ENCODE assay signal across 1 cellular context in the genomic region with DNA sequence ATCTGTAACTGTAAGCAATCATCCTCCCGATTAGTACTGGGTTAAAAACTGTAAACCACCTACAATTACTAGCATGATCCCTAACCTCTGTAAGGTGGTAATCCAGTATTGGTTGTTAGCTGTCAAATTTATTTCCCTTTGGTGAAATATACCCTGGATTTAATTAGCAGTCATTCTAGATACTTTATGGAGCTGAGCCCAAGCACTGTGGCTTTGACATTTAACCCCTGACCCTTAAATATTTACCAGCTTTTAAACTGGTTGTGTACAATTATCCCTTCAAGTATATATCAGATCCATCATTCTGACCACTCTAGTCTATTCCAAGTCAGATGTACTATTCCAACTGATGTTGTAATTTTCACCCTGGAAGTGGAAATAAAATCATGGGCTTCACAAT.
A peak's percentile ranks its signal among the peaks of the same experiment; 100 is the strongest.
TF ChIP-seq lines count a peak whose summit lies in the region.

No MANE protein-coding gene starts in this region.

TF ChIP-seq in HEK293, 187 proteins besides CTCF, POLR2A, EP300 and RAD21 (continued from another document and continues in another):
- TF ChIP-seq ZNF626 (tag by site-specific recombination; IDR thresholded peaks at IDR 0.05), result no peak
- TF ChIP-seq GLI4 (tag by site-specific recombination; IDR thresholded peaks at IDR 0.05), result no peak
- TF ChIP-seq ZNF830 (tag by site-specific recombination; IDR thresholded peaks at IDR 0.05; ENCODE audit: low read depth), result no peak
- TF ChIP-seq ZNF146 (tag by site-specific recombination; IDR thresholded peaks at IDR 0.05), result peak; percentile 48; the same call in 1 of the 2 replicates
- TF ChIP-seq, protein P1, sequence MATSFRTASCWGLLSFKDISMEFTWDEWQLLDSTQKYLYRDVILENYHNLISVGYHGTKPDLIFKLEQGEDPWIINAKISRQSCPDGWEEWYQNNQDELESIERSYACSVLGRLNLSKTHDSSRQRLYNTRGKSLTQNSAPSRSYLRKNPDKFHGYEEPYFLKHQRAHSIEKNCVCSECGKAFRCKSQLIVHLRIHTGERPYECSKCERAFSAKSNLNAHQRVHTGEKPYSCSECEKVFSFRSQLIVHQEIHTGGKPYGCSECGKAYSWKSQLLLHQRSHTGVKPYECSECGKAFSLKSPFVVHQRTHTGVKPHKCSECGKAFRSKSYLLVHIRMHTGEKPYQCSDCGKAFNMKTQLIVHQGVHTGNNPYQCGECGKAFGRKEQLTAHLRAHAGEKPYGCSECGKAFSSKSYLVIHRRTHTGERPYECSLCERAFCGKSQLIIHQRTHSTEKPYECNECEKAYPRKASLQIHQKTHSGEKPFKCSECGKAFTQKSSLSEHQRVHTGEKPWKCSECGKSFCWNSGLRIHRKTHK (tag by site-specific recombination; IDR thresholded peaks at IDR 0.05), result no peak
- TF ChIP-seq ZNF211 (tag by site-specific recombination; IDR thresholded peaks at IDR 0.05; ENCODE audit: low read depth), result no peak
- TF ChIP-seq TRIM28 (IDR thresholded peaks at IDR 0.05; ENCODE audit: borderline replicate concordance, low read length), result no peak
- no peak for TF ChIP-seq ZNF433 (tag by site-specific recombination; IDR thresholded peaks at IDR 0.05; ENCODE audit: low read depth)
- TF ChIP-seq, protein P2, sequence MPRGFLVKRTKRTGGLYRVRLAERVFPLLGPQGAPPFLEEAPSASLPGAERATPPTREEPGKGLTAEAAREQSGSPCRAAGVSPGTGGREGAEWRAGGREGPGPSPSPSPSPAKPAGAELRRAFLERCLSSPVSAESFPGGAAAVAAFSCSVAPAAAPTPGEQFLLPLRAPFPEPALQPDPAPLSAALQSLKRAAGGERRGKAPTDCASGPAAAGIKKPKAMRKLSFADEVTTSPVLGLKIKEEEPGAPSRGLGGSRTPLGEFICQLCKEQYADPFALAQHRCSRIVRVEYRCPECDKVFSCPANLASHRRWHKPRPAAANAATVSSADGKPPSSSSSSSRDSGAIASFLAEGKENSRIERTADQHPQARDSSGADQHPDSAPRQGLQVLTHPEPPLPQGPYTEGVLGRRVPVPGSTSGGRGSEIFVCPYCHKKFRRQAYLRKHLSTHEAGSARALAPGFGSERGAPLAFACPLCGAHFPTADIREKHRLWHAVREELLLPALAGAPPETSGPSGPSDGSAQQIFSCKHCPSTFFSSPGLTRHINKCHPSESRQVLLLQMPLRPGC (tag by site-specific recombination; IDR thresholded peaks at IDR 0.05), result peak; percentile 45; the same call in 1 of the 2 replicates
- TF ChIP-seq ZNF248 (tag by site-specific recombination; IDR thresholded peaks at IDR 0.05), result no peak
- no peak for TF ChIP-seq ZNF473 (tag by site-specific recombination; IDR thresholded peaks at IDR 0.05)
- TF ChIP-seq, protein P3, sequence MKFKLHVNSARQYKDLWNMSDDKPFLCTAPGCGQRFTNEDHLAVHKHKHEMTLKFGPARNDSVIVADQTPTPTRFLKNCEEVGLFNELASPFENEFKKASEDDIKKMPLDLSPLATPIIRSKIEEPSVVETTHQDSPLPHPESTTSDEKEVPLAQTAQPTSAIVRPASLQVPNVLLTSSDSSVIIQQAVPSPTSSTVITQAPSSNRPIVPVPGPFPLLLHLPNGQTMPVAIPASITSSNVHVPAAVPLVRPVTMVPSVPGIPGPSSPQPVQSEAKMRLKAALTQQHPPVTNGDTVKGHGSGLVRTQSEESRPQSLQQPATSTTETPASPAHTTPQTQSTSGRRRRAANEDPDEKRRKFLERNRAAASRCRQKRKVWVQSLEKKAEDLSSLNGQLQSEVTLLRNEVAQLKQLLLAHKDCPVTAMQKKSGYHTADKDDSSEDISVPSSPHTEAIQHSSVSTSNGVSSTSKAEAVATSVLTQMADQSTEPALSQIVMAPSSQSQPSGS (tag by site-specific recombination; IDR thresholded peaks at IDR 0.05; ENCODE audit: low read depth), result no peak
- no peak; the same call in 1 of the 2 replicates for TF ChIP-seq ZNF341 (tag by site-specific recombination; IDR thresholded peaks at IDR 0.05; ENCODE audit: low read depth)
- no peak for TF ChIP-seq ZNF354C (tag by site-specific recombination; IDR thresholded peaks at IDR 0.05; ENCODE audit: borderline replicate concordance, low read depth)
- TF ChIP-seq, protein P4, sequence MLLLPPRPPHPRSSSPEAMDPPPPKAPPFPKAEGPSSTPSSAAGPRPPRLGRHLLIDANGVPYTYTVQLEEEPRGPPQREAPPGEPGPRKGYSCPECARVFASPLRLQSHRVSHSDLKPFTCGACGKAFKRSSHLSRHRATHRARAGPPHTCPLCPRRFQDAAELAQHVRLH (tag by site-specific recombination; IDR thresholded peaks at IDR 0.05), result peak; percentile 65
- TF ChIP-seq ZEB2 (tag by site-specific recombination; IDR thresholded peaks at IDR 0.05), result peak; percentile 80
- TF ChIP-seq ZNF48 (tag by site-specific recombination; IDR thresholded peaks at IDR 0.05), result no peak
- 0 out of 2 replicates have a peak, but pooled peaks have one; percentile 17 for TF ChIP-seq KLF16 (tag by site-specific recombination; IDR thresholded peaks at IDR 0.05)
- TF ChIP-seq OVOL3 (tag by site-specific recombination; IDR thresholded peaks at IDR 0.05), result peak; percentile 68; the same call in 1 of the 2 replicates
- TF ChIP-seq ZNF610 (tag by site-specific recombination; IDR thresholded peaks at IDR 0.05; ENCODE audit: borderline replicate concordance), result no peak
- no peak for TF ChIP-seq ZNF768 (tag by site-specific recombination; IDR thresholded peaks at IDR 0.05)
- TF ChIP-seq, protein P5, sequence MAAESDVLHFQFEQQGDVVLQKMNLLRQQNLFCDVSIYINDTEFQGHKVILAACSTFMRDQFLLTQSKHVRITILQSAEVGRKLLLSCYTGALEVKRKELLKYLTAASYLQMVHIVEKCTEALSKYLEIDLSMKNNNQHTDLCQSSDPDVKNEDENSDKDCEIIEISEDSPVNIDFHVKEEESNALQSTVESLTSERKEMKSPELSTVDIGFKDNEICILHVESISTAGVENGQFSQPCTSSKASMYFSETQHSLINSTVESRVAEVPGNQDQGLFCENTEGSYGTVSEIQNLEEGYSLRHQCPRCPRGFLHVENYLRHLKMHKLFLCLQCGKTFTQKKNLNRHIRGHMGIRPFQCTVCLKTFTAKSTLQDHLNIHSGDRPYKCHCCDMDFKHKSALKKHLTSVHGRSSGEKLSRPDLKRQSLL (tag by site-specific recombination; IDR thresholded peaks at IDR 0.05), result peak; percentile 54
- TF ChIP-seq, protein P6, sequence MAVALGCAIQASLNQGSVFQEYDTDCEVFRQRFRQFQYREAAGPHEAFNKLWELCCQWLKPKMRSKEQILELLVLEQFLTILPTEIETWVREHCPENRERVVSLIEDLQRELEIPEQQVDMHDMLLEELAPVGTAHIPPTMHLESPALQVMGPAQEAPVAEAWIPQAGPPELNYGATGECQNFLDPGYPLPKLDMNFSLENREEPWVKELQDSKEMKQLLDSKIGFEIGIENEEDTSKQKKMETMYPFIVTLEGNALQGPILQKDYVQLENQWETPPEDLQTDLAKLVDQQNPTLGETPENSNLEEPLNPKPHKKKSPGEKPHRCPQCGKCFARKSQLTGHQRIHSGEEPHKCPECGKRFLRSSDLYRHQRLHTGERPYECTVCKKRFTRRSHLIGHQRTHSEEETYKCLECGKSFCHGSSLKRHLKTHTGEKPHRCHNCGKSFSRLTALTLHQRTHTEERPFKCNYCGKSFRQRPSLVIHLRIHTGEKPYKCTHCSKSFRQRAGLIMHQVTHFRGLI (tag by site-specific recombination; IDR thresholded peaks at IDR 0.05), result peak; percentile 69
- TF ChIP-seq, protein P7, sequence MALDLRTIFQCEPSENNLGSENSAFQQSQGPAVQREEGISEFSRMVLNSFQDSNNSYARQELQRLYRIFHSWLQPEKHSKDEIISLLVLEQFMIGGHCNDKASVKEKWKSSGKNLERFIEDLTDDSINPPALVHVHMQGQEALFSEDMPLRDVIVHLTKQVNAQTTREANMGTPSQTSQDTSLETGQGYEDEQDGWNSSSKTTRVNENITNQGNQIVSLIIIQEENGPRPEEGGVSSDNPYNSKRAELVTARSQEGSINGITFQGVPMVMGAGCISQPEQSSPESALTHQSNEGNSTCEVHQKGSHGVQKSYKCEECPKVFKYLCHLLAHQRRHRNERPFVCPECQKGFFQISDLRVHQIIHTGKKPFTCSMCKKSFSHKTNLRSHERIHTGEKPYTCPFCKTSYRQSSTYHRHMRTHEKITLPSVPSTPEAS (tag by site-specific recombination; IDR thresholded peaks at IDR 0.05), result no peak
- TF ChIP-seq ZBTB20 (tag by site-specific recombination; IDR thresholded peaks at IDR 0.05), result no peak
- no peak for TF ChIP-seq ZNF555 (tag by site-specific recombination; conservative IDR thresholded peaks at IDR 0.05)
- TF ChIP-seq ZNF2 (tag by site-specific recombination; IDR thresholded peaks at IDR 0.05), result peak; percentile 42; the same call in 1 of the 2 replicates
- no peak for TF ChIP-seq ZNF19 (tag by site-specific recombination; IDR thresholded peaks at IDR 0.05; ENCODE audit: low read depth)
- TF ChIP-seq EGR2 (tag by site-specific recombination; IDR thresholded peaks at IDR 0.05; ENCODE audit: low read depth), result no peak
- no peak; the same call in 1 of the 2 replicates for TF ChIP-seq MZF1 (tag by site-specific recombination; IDR thresholded peaks at IDR 0.05; ENCODE audit: borderline replicate concordance)
- no peak for TF ChIP-seq ZNF785 (tag by site-specific recombination; IDR thresholded peaks at IDR 0.05)
- TF ChIP-seq, protein P8, sequence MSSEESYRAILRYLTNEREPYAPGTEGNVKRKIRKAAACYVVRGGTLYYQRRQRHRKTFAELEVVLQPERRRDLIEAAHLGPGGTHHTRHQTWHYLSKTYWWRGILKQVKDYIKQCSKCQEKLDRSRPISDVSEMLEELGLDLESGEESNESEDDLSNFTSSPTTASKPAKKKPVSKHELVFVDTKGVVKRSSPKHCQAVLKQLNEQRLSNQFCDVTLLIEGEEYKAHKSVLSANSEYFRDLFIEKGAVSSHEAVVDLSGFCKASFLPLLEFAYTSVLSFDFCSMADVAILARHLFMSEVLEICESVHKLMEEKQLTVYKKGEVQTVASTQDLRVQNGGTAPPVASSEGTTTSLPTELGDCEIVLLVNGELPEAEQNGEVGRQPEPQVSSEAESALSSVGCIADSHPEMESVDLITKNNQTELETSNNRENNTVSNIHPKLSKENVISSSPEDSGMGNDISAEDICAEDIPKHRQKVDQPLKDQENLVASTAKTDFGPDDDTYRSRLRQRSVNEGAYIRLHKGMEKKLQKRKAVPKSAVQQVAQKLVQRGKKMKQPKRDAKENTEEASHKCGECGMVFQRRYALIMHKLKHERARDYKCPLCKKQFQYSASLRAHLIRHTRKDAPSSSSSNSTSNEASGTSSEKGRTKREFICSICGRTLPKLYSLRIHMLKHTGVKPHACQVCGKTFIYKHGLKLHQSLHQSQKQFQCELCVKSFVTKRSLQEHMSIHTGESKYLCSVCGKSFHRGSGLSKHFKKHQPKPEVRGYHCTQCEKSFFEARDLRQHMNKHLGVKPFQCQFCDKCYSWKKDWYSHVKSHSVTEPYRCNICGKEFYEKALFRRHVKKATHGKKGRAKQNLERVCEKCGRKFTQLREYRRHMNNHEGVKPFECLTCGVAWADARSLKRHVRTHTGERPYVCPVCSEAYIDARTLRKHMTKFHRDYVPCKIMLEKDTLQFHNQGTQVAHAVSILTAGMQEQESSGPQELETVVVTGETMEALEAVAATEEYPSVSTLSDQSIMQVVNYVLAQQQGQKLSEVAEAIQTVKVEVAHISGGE (tag by site-specific recombination; conservative IDR thresholded peaks at IDR 0.05; ENCODE audit: low read depth), result no peak
- no peak for TF ChIP-seq GLIS1 (tag by site-specific recombination; IDR thresholded peaks at IDR 0.05)
- TF ChIP-seq, protein P9, sequence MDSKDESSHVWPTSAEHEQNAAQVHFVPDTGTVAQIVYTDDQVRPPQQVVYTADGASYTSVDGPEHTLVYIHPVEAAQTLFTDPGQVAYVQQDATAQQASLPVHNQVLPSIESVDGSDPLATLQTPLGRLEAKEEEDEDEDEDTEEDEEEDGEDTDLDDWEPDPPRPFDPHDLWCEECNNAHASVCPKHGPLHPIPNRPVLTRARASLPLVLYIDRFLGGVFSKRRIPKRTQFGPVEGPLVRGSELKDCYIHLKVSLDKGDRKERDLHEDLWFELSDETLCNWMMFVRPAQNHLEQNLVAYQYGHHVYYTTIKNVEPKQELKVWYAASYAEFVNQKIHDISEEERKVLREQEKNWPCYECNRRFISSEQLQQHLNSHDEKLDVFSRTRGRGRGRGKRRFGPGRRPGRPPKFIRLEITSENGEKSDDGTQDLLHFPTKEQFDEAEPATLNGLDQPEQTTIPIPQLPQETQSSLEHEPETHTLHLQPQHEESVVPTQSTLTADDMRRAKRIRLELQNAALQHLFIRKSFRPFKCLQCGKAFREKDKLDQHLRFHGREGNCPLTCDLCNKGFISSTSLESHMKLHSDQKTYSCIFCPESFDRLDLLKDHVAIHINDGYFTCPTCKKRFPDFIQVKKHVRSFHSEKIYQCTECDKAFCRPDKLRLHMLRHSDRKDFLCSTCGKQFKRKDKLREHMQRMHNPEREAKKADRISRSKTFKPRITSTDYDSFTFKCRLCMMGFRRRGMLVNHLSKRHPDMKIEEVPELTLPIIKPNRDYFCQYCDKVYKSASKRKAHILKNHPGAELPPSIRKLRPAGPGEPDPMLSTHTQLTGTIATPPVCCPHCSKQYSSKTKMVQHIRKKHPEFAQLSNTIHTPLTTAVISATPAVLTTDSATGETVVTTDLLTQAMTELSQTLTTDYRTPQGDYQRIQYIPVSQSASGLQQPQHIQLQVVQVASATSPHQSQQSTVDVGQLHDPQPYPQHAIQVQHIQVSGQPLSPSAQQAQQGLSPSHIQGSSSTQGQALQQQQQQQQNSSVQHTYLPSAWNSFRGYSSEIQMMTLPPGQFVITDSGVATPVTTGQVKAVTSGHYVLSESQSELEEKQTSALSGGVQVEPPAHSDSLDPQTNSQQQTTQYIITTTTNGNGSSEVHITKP (tag by site-specific recombination; IDR thresholded peaks at IDR 0.05), result no peak
- no peak for TF ChIP-seq ZNF837 (tag by site-specific recombination; IDR thresholded peaks at IDR 0.05)
- TF ChIP-seq ZNF600 (tag by site-specific recombination; IDR thresholded peaks at IDR 0.05), result peak; percentile 39; the same call in 1 of the 2 replicates
- TF ChIP-seq, protein P10, sequence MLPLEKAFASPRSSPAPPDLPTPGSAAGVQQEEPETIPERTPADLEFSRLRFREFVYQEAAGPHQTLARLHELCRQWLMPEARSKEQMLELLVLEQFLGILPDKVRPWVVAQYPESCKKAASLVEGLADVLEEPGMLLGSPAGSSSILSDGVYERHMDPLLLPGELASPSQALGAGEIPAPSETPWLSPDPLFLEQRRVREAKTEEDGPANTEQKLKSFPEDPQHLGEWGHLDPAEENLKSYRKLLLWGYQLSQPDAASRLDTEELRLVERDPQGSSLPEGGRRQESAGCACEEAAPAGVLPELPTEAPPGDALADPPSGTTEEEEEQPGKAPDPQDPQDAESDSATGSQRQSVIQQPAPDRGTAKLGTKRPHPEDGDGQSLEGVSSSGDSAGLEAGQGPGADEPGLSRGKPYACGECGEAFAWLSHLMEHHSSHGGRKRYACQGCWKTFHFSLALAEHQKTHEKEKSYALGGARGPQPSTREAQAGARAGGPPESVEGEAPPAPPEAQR (tag by site-specific recombination; IDR thresholded peaks at IDR 0.05), result no peak
